1 cellular context compared by ENCODE assay signal in the genomic region with DNA sequence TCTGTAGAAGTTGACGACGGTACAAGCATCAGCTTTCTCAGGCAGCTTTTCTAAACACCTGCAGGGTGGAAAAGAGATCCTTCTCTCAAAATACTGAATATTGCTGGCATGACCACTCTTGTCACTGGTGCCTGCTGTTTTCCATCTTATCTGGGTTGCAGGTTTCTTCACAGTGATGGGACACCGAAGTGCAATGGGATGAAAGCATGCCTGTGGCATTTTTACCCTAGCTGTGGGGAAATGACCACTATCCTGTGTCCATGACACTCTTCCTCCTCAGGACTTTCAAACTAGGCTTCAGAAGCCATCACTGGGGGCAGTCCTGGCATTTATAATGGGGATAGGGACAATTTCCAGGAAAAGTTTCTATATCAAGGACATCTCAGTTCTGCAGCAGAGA.
TF ChIP-seq lines count a peak whose summit lies in the region.

No MANE protein-coding gene starts in this region.

TF ChIP-seq in IMR-90, 13 proteins besides CTCF, POLR2A, EP300 and RAD21 (continued from another document):
- TF ChIP-seq NFE2L2 (IDR thresholded peaks at IDR 0.05; ENCODE audit: low read depth, low read length), result no peak
- no peak for TF ChIP-seq RCOR1 (IDR thresholded peaks at IDR 0.05; ENCODE audit: insufficient replicate concordance, low read length)
- no peak for TF ChIP-seq FOS (IDR thresholded peaks at IDR 0.05; ENCODE audit: low read depth, low read length)
- no peak for TF ChIP-seq USF2 (IDR thresholded peaks at IDR 0.05; ENCODE audit: low read depth, low read length)
- TF ChIP-seq BHLHE40 (IDR thresholded peaks at IDR 0.05; ENCODE audit: low read depth, low read length), result no peak
- no peak for TF ChIP-seq CEBPB (IDR thresholded peaks at IDR 0.05; ENCODE audit: low read depth, low read length)
TF ChIP-seq in IMR-90: peak in this region for 0.
